1 cellular context compared by ENCODE assay signal in genomic region chr4:108624263-108625056, GRCh38.
TF ChIP-seq lines count a peak whose summit lies in the region.

No MANE protein-coding gene starts in this region.

TF ChIP-seq in endothelial cell of umbilical vein, 7 proteins besides CTCF, POLR2A, EP300 and RAD21 (continued from another document):
- no peak for TF ChIP-seq MAX (IDR thresholded peaks at IDR 0.05; ENCODE audit: insufficient read depth, insufficient read length)
- TF ChIP-seq FOS (IDR thresholded peaks at IDR 0.05; ENCODE audit: borderline replicate concordance, insufficient read depth, low read length), result no peak
- no peak for TF ChIP-seq POLR2AphosphoS5 (IDR thresholded peaks at IDR 0.05; ENCODE audit: insufficient read depth, low read depth, low read length)
- TF ChIP-seq MYC (IDR thresholded peaks at IDR 0.05; ENCODE audit: low read depth, low read length), result no peak
- no peak for TF ChIP-seq EZH2 (IDR thresholded peaks at IDR 0.05; ENCODE audit: borderline replicate concordance, low read depth, low read length, severe bottlenecking)
TF ChIP-seq in endothelial cell of umbilical vein: peak in this region for 0.
